14 cellular contexts compared by ENCODE assay signal in the genomic region with DNA sequence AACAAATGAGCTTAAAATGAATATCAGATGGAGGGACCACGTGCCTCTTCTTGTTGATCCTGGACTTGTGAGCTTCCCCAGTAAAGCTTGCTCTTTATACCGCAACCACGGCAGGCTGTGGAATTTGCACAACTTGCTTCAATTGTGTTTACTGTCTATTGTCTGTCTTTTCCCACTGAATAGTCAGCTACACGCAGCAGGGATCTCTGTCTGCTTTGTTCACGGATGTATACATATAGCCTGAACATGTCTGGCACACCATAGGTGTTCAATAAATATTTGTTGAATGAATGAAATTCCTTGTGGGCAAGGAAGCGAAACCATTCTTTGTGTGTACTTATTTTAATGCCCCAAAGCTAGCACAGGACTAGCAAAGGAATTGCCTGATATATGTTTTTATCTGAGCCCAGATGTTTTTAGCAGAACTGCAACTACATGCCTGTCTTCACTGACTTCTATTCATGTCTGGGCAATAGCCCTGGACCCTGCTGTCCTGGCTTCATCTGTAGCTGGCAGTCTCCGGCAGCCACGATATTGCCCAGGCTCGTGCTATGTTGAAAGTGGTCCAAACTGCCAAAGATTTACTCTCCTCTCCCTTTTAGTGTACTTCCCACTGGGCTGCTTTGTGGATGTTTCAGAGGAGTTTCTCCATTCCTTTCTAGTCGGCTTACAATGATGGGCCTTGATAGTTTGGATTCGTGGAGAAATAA. TPM values are rescaled to one million over a fixed set of nuclear protein-coding genes. Genes with fewer than 3 reads are reported as not detected.
DNase-seq lines count a peak whose midpoint lies in the region; ATAC-seq, FAIRE-seq and TF ChIP-seq lines count a peak whose summit lies in the region.
"Had no signal": no experiment of that assay in that cellular context is flagged by ENCODE, and none has a peak within 500 bp of the region (broad histone marks: within the 10 kb centered on the region; RNA-seq: fewer than 3 reads in every experiment).

No MANE protein-coding gene starts in this region.

- H3K14ac ChIP-seq in H1 (ENCODE audit: insufficient read length): no peak overlapping the region

- no peaks in the 10 kb centered on the region for H3K27me3 ChIP-seq in H1 (replicated peaks in 1 of 4; ENCODE audit: control insufficient read depth in 3 of 4, extremely low read depth in 1 of 4, insufficient read depth in 3 of 4, low read length in 3 of 4)
- H3K27me3 ChIP-seq in neutrophil: no peaks in the 10 kb centered on the region
- H3K27me3 ChIP-seq: gastroesophageal sphincter had no signal

- H3K23ac ChIP-seq in H1 (ENCODE audit: insufficient read length): no peak overlapping the region

- H2BK15ac ChIP-seq in H1 (ENCODE audit: low read length): peak overlapping the region; percentile 50; the same call in 1 of the 2 replicates

- TF ChIP-seq EP300 in H1 (IDR thresholded peaks at IDR 0.05; ENCODE audit: borderline replicate concordance in 1 of 2, low read depth in 2 of 2, low read length in 2 of 2): no peak

- no peaks in the 10 kb centered on the region for H4K20me1 ChIP-seq in H1 (replicated peaks in 1 of 2; ENCODE audit: control insufficient read depth in 1 of 2, insufficient read depth in 2 of 2, low read length in 2 of 2)

- no peak overlapping the region for H2BK120ac ChIP-seq in H1 (replicated peaks; ENCODE audit: low read depth, low read length)

- H3K79me1 ChIP-seq in H1 (ENCODE audit: low read depth, low read length): no peaks in the 10 kb centered on the region

- no peak overlapping the region for H3K9ac ChIP-seq in H1 (replicated peaks in 1 of 4; ENCODE audit: extremely low read depth in 1 of 4, low read depth in 3 of 4, low read length in 3 of 4)

- ATAC-seq in GM21786 (IDR thresholded peaks at IDR 0.05; ENCODE audit: unreplicated experiment): no peak
- ATAC-seq in stimulated activated memory B cell treated with anti-CD40 and anti-IgM and Interleukin-4, amounts not matched to agents 10 μg/mL and 1 μg/mL and 100 μg/mL, for 72 hours: no peak
- ATAC-seq: activated CD8-positive, alpha-beta T cell treated with anti-CD3 and anti-CD28 coated beads for 36 hours; gastroesophageal sphincter; stimulated activated naive B cell treated with anti-CD40 and anti-IgM and Interleukin-4, amounts not matched to agents 10 μg/mL and 1 μg/mL and 100 μg/mL, for 72 hours had no signal

- no peaks in the 10 kb centered on the region for H3K27me3 Mint-ChIP-seq in stimulated activated memory B cell treated with anti-CD40 and anti-IgM and Interleukin-4, amounts not matched to agents 10 μg/mL and 1 μg/mL and 100 μg/mL, for 72 hours
- H3K27me3 Mint-ChIP-seq: activated CD8-positive, alpha-beta T cell treated with anti-CD3 and anti-CD28 coated beads for 36 hours had no signal

- DNase-seq in DMS53 (lab: John Stamatoyannopoulos, UW): peak; percentile 64
- DNase-seq in NCI-H748 treated with DMSO at 0.1 percent for 48 hours (lab: John Stamatoyannopoulos, UW): peak; percentile 78
- DNase-seq in H1 (ENCODE audit: low read depth in 1 of 2, low spot score in 2 of 2): no peak
- DNase-seq in NCI-H2196 (lab: John Stamatoyannopoulos, UW; ENCODE audit: unreplicated experiment): no peak
- no peak for DNase-seq in cerebellar nuclear complex (lab: John Stamatoyannopoulos, UW)
- DNase-seq: activated CD8-positive, alpha-beta T cell treated with anti-CD3 and anti-CD28 coated beads for 36 hours; amniotic stem cell; stimulated activated CD4-positive, alpha-beta T cell treated with anti-CD3 and anti-CD28 coated beads, Interleukin-12 subunit alpha, Interleukin-12 subunit beta, amount 100 ng/mL, for 4 hours; stimulated activated naive B cell treated with anti-CD40 and anti-IgM and Interleukin-4, amounts not matched to agents 10 μg/mL and 1 μg/mL and 100 μg/mL, for 72 hours had no signal

- CTCF ChIA-PET in H1 (lab: Charles Lee; ENCODE audit: partially characterized antibody): interaction anchor here (0.5 to 1.5 kb wide), 7 partner anchors 19 to 754 kb away, joined by 3 to 5 read pairs (median 4); no protein-coding TSS in a partner anchor

- H3K36me3 Mint-ChIP-seq in stimulated activated memory B cell treated with anti-CD40 and anti-IgM and Interleukin-4, amounts not matched to agents 10 μg/mL and 1 μg/mL and 100 μg/mL, for 72 hours: peaks cover 12% of the 10 kb centered on the region
- H3K36me3 Mint-ChIP-seq: stimulated activated naive B cell treated with anti-CD40 and anti-IgM and Interleukin-4, amounts not matched to agents 10 μg/mL and 1 μg/mL and 100 μg/mL, for 72 hours had no signal

- no peak overlapping the region for H4K8ac ChIP-seq in H1 (ENCODE audit: extremely low read depth, insufficient read depth, low read length)

- peak overlapping the region; percentile 82 for H2BK20ac ChIP-seq in H1 (ENCODE audit: low read length)

- no peak for TF ChIP-seq RAD21 in H1 (IDR thresholded peaks at IDR 0.05 in 1 of 2, conservative IDR thresholded peaks at IDR 0.05 in 1 of 2; ENCODE audit: low read depth in 2 of 2, low read length in 2 of 2)

- no peak overlapping the region; the same call in 1 of the 2 replicates for H2AK5ac ChIP-seq in H1 (ENCODE audit: low read depth, low read length)

- no peak overlapping the region for H3K4me3 ChIP-seq in H1 (ENCODE audit: extremely low read depth in 1 of 4, insufficient read depth in 2 of 4, low read depth in 3 of 4, low read length in 4 of 4)
- peak overlapping the region in 1 of 2 experiments; percentile 50 for H3K4me3 ChIP-seq in neutrophil (ENCODE audit: low read depth in 1 of 2, low read length in 1 of 2)
- H3K4me3 ChIP-seq: gastroesophageal sphincter had no signal

- H3K4me2 ChIP-seq in H1 (ENCODE audit: insufficient read depth in 1 of 2, low read depth in 2 of 2, low read length in 2 of 2): no peak overlapping the region

- TF ChIP-seq CTCF in H1 (IDR thresholded peaks at IDR 0.05; ENCODE audit: control extremely low read depth in 1 of 3, insufficient read depth in 1 of 3, low read depth in 1 of 3, low read length in 3 of 3): no peak
- TF ChIP-seq CTCF in neutrophil (IDR thresholded peaks at IDR 0.05): no peak

- H3K4ac ChIP-seq in H1 (replicated peaks; ENCODE audit: insufficient read length, low read depth, low read length): no peak overlapping the region

- no peak overlapping the region for H4K5ac ChIP-seq in H1 (ENCODE audit: insufficient read length, low read depth, low read length)

- peak overlapping the region; percentile 56; the same call in 1 of the 2 replicates for H2BK5ac ChIP-seq in H1 (ENCODE audit: low read depth, low read length)

- no peak for FAIRE-seq in H1 (lab: Jason Lieb, UNC)
- FAIRE-seq: H54 had no signal

- H3K79me2 ChIP-seq in H1 (ENCODE audit: control insufficient read depth in 1 of 2, insufficient read depth in 2 of 2, low read length in 2 of 2): no peaks in the 10 kb centered on the region

- H3K18ac ChIP-seq in H1 (ENCODE audit: extremely low read depth, low read length): no peak overlapping the region

- no peak overlapping the region for H2AFZ ChIP-seq in H1 (ENCODE audit: low read length)

- H3K4me1 ChIP-seq in H1 (replicated peaks in 1 of 4; ENCODE audit: control insufficient read depth in 3 of 4, insufficient read depth in 4 of 4, low read length in 3 of 4) (peaks cover 1 to 21% (median 13%) of the 10 kb centered on the region in 4 experiments; a peak in 6 of 7 replicates), neutrophil (ENCODE audit: control insufficient read depth in 1 of 2, insufficient read depth in 1 of 2, low read depth in 1 of 2, low read length in 1 of 2) (peaks cover 58 to 63% of the 10 kb centered on the region in 2 experiments)

- POLR2A ChIA-PET in H1 (lab: Charles Lee; ENCODE audit: partially characterized antibody): interaction anchor here (1.5 to 5.7 kb wide), 2 partner anchors 10 to 31 kb away, joined by 3 to 57 read pairs; partner anchors contain the start of gene IFRD1

- no peak overlapping the region for H3K27ac ChIP-seq in H1 (ENCODE audit: low read depth, low read length)
- peak overlapping the region; percentile 97 for H3K27ac ChIP-seq in neutrophil
- H3K27ac ChIP-seq: gastroesophageal sphincter had no signal

- H3K36me3 ChIP-seq in H1 (ENCODE audit: control insufficient read depth in 2 of 4, insufficient read depth in 4 of 4, low read length in 3 of 4): no peaks in the 10 kb centered on the region
- H3K36me3 ChIP-seq in neutrophil: no peaks in the 10 kb centered on the region
- H3K36me3 ChIP-seq: gastroesophageal sphincter had no signal

- 84% methylated on average over 11 of the region's 11 CpGs; no CpG with 5 or more reads in 1 of the 2 experiments for WGBS in H1 (ENCODE audit: extremely low coverage in 1 of 2, insufficient coverage in 1 of 2, insufficient read length in 1 of 2, insufficient replicate concordance in 2 of 2, low coverage in 1 of 2, low lambda C conversion rate in 2 of 2, missing lambda C conversion rate in 1 of 2), 2 experiments

- no peak for TF ChIP-seq POLR2A in H1 (IDR thresholded peaks at IDR 0.05; ENCODE audit: control extremely low read depth in 1 of 2, low read depth in 2 of 2, low read length in 2 of 2)

- no peak overlapping the region for H3K56ac ChIP-seq in H1 (replicated peaks; ENCODE audit: insufficient read length, low read depth, low read length)

- no peaks in the 10 kb centered on the region for H3K23me2 ChIP-seq in H1 (ENCODE audit: low read depth, low read length)

- no peak overlapping the region for H3K27ac Mint-ChIP-seq in stimulated activated memory B cell treated with anti-CD40 and anti-IgM and Interleukin-4, amounts not matched to agents 10 μg/mL and 1 μg/mL and 100 μg/mL, for 72 hours
- H3K27ac Mint-ChIP-seq: activated CD8-positive, alpha-beta T cell treated with anti-CD3 and anti-CD28 coated beads for 36 hours; stimulated activated naive B cell treated with anti-CD40 and anti-IgM and Interleukin-4, amounts not matched to agents 10 μg/mL and 1 μg/mL and 100 μg/mL, for 72 hours had no signal

- H3K9me3 Mint-ChIP-seq in stimulated activated memory B cell treated with anti-CD40 and anti-IgM and Interleukin-4, amounts not matched to agents 10 μg/mL and 1 μg/mL and 100 μg/mL, for 72 hours: peaks cover 3% of the 10 kb centered on the region

- no peak overlapping the region for H3K4me3 Mint-ChIP-seq in stimulated activated memory B cell treated with anti-CD40 and anti-IgM and Interleukin-4, amounts not matched to agents 10 μg/mL and 1 μg/mL and 100 μg/mL, for 72 hours
- H3K4me3 Mint-ChIP-seq: activated CD8-positive, alpha-beta T cell treated with anti-CD3 and anti-CD28 coated beads for 36 hours; stimulated activated naive B cell treated with anti-CD40 and anti-IgM and Interleukin-4, amounts not matched to agents 10 μg/mL and 1 μg/mL and 100 μg/mL, for 72 hours had no signal

- H3K9me3 ChIP-seq in H1 (ENCODE audit: insufficient read depth in 2 of 2, low read depth in 1 of 2, low read length in 1 of 2) (0 out of 4 replicates have a peak, but pooled peaks cover 0 to 2% of the 10 kb centered on the region in 2 experiments), neutrophil (no peaks in the 10 kb centered on the region)

- H3K4me1 Mint-ChIP-seq in stimulated activated memory B cell treated with anti-CD40 and anti-IgM and Interleukin-4, amounts not matched to agents 10 μg/mL and 1 μg/mL and 100 μg/mL, for 72 hours: peaks cover 15% of the 10 kb centered on the region

- H2BK12ac ChIP-seq in H1 (ENCODE audit: low read depth, low read length): peak overlapping the region; percentile 82

- no peak overlapping the region for H4K91ac ChIP-seq in H1 (replicated peaks; ENCODE audit: insufficient read length, low read length)

RNA-seq across cellular contexts. Expression of gene IFRD1, which starts 29.9 kb away (rescaled TPM):
- total RNA-seq in H1 (2021; fragmentation: NEBNext Ultra II Directional; extraction: Animal tissue kit (Norgen Biotek cat#: 25700)): 50.4 and 50.5 TPM in 2 replicates
- 17.1 and 23.0 TPM in 2 replicates for polyA plus RNA-seq in H1 (2011; rRNA removed)
- 35.7 TPM for polyA plus RNA-seq in H1 (2011; cell fraction: cytosol; rRNA removed)
- 35.8 TPM for polyA plus RNA-seq in H1 (2011; cell fraction: nucleus; rRNA removed)
- polyA plus RNA-seq in H1 (2012, experiment 1 of 2): 21.6 to 48.4 TPM (median 26.3 TPM) in 4 replicates
- 3.2 TPM for polyA plus RNA-seq in H1 (2012, experiment 2 of 2)
- 31.7 TPM for polyA plus RNA-seq in H1 (2013, experiment 1 of 2)
- 31.0 TPM for polyA plus RNA-seq in H1 (2013, experiment 2 of 2)
- polyA minus RNA-seq in H1 (2011; rRNA and poly(A)+ RNA removed): 30.4 and 42.0 TPM in 2 replicates
- polyA minus RNA-seq in H1 (2011; cell fraction: cytosol; rRNA and poly(A)+ RNA removed): 19.4 TPM
- polyA minus RNA-seq in H1 (2011; cell fraction: nucleus; rRNA and poly(A)+ RNA removed): 72.0 TPM

Comparison
In these comparisons a context has a peak if more than half of its experiments do, and no peak if none do; other contexts are left out.
1. DNase-seq: peak in DMS53 (single experiment) and NCI-H748 treated with DMSO at 0.1 percent for 48 hours (single experiment); none in H1 (0 of 2), NCI-H2196 (single experiment) and cerebellar nuclear complex (0 of 2).